ENCODE assay signal across 8 cellular contexts in genomic region chrX:103404225-103405008, GRCh38. TPM values are rescaled to one million over a fixed set of nuclear protein-coding genes. Genes with fewer than 3 reads are reported as not detected.
DNase-seq lines count a peak whose midpoint lies in the region; ATAC-seq and TF ChIP-seq lines count a peak whose summit lies in the region.

No MANE protein-coding gene starts in this region.

- H3K9me3 Mint-ChIP-seq in WTC11 = peaks cover 6% of the 10 kb centered on the region
- no peaks in the 10 kb centered on the region for H3K9me3 Mint-ChIP-seq in effector memory CD8-positive, alpha-beta T cell
- no peaks in the 10 kb centered on the region for H3K9me3 Mint-ChIP-seq in memory B cell

- no peak for TF ChIP-seq CTCF in WTC11 (IDR thresholded peaks at IDR 0.05)

- H3K4me1 Mint-ChIP-seq in WTC11 = peaks cover 18% of the 10 kb centered on the region
- H3K4me1 Mint-ChIP-seq in effector memory CD8-positive, alpha-beta T cell (ENCODE audit: low read depth in 2 of 2) = peaks cover 0 to 5% of the 10 kb centered on the region in 2 donors
- H3K4me1 Mint-ChIP-seq in memory B cell = peaks cover 3% of the 10 kb centered on the region

- CTCF ChIA-PET in WTC11 (lab: Charles Lee) = interaction anchor here (1.4 kb wide), 1 partner anchor 60 kb away, joined by 4 read pairs; no protein-coding TSS in a partner anchor

- H3K27ac Mint-ChIP-seq in WTC11 (peak overlapping the region; percentile 80), memory B cell (peak overlapping the region; percentile 95)
- peak overlapping the region; percentile 44 to 49 for H3K27ac Mint-ChIP-seq in effector memory CD8-positive, alpha-beta T cell

- H3K36me3 Mint-ChIP-seq in WTC11 (peaks cover 7% of the 10 kb centered on the region; the same call in 1 of the 2 replicates), memory B cell (no peaks in the 10 kb centered on the region)
- no peaks in the 10 kb centered on the region for H3K36me3 Mint-ChIP-seq in effector memory CD8-positive, alpha-beta T cell (ENCODE audit: insufficient read depth)

- DNase-seq in NCI-H2081 (lab: John Stamatoyannopoulos, UW) (peak; percentile 48 to 64), NCI-H2081 treated with DMSO at 0.1 percent for 48 hours (lab: John Stamatoyannopoulos, UW) (no peak), NCI-H1105 treated with DMSO at 0.1 percent for 48 hours (lab: John Stamatoyannopoulos, UW) (peak; percentile 80), WTC11 (ENCODE audit: low spot score) (peak; percentile 71), memory B cell (ENCODE audit: low spot score in 2 of 2) (peak; percentile 14 to 25)
- DNase-seq in effector memory CD8-positive, alpha-beta T cell = peak; percentile 1 to 19 (median 1)
- DNase-seq in stimulated activated CD8-positive, alpha-beta memory T cell treated with anti-CD3 and anti-CD28 coated beads, Interleukin-15, amount 100 ng/mL, for 24 hours (ENCODE audit: low read depth) = peak; percentile 1

- H3K4me3 Mint-ChIP-seq in WTC11 = peak overlapping the region; percentile 88
- H3K4me3 Mint-ChIP-seq in effector memory CD8-positive, alpha-beta T cell = peak overlapping the region; percentile 71 to 80
- peak overlapping the region; percentile 93 for H3K4me3 Mint-ChIP-seq in memory B cell

- ATAC-seq in HG02678 (IDR thresholded peaks at IDR 0.05; ENCODE audit: unreplicated experiment) (peak; percentile 98), WTC11 (peak; percentile 90), memory B cell (ENCODE audit: low read depth) (peak; percentile 82)
- ATAC-seq in effector memory CD8-positive, alpha-beta T cell (replicated peaks) = peak; percentile 39

- POLR2A ChIA-PET in WTC11 (lab: Charles Lee) = interaction anchor here (0.9 to 2.7 kb wide), 5 partner anchors 27 to 60 kb away, joined by 3 to 10 read pairs (median 5); partner anchors contain the start of genes BEX3 and TCEAL9

- peaks cover 46% of the 10 kb centered on the region for H3K27me3 Mint-ChIP-seq in WTC11 (ENCODE audit: low read depth)
- H3K27me3 Mint-ChIP-seq in effector memory CD8-positive, alpha-beta T cell = peaks cover 0 to 7% of the 10 kb centered on the region in 2 donors
- peaks cover 2% of the 10 kb centered on the region for H3K27me3 Mint-ChIP-seq in memory B cell

TF ChIP-seq in WTC11, 78 proteins besides CTCF, POLR2A, EP300 and RAD21:
- TF ChIP-seq CREM (CRISPR knock-in tag; IDR thresholded peaks at IDR 0.05) (peak; percentile 83; the same call in 1 of the 2 replicates), E2F5 (CRISPR knock-in tag; IDR thresholded peaks at IDR 0.05) (no peak)
- TF ChIP-seq, protein P1, sequence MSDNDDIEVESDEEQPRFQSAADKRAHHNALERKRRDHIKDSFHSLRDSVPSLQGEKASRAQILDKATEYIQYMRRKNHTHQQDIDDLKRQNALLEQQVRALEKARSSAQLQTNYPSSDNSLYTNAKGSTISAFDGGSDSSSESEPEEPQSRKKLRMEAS (CRISPR knock-in tag; IDR thresholded peaks at IDR 0.05) = peak; percentile 51; the same call in 1 of the 2 replicates

RNA-seq across cellular contexts. Expression of gene BEX3, which starts 28.1 kb away (rescaled TPM):
- total RNA-seq in WTC11 (2021) = 263 to 292 TPM (median 277 TPM) in 3 replicates

RNA-seq across cellular contexts. Expression of gene TCEAL9, which starts 48.1 kb away (rescaled TPM):
- total RNA-seq in WTC11 (2021) = 30.4 to 35.0 TPM (median 30.7 TPM) in 3 replicates

Comparison
In these comparisons a context has a peak if more than half of its experiments do, and no peak if none do; other contexts are left out.
1. ATAC-seq: peak in every context shown above with its lines; median percentile 98 in HG02678; 90 in WTC11; 82 in memory B cell; 39 in effector memory CD8-positive, alpha-beta T cell.